ENCODE assay signal across 1 cellular context in genomic region chr3:15253023-15253697, GRCh38.
TF ChIP-seq lines count a peak whose summit lies in the region.

No MANE protein-coding gene starts in this region.

TF ChIP-seq in K562, 482 proteins besides CTCF, POLR2A, EP300 and RAD21 (continued from another document):
- TF ChIP-seq POU5F1 (IDR thresholded peaks at IDR 0.05; ENCODE audit: borderline replicate concordance, low read depth, low read length, partially characterized antibody) (no peak), ZNF589 (CRISPR knock-in tag; IDR thresholded peaks at IDR 0.05; ENCODE audit: low read depth) (no peak), ZBTB26 (CRISPR knock-in tag; IDR thresholded peaks at IDR 0.05) (no peak), CREB1 (IDR thresholded peaks at IDR 0.05) (no peak), CREB1 (CRISPR knock-in tag; IDR thresholded peaks at IDR 0.05) (no peak), SMARCA5 (IDR thresholded peaks at IDR 0.05) (no peak), PTTG1 (tag; IDR thresholded peaks at IDR 0.05; ENCODE audit: low read depth) (no peak), RBBP5 (IDR thresholded peaks at IDR 0.05; ENCODE audit: borderline replicate concordance, insufficient read depth, low read length, poor library complexity, severe bottlenecking) (no peak), PBX2 (CRISPR knock-in tag; IDR thresholded peaks at IDR 0.05; ENCODE audit: low read depth) (no peak), PBX2 (tag; conservative IDR thresholded peaks at IDR 0.05; ENCODE audit: low read depth) (0 out of 2 replicates have a peak, but pooled peaks have one; percentile 18), ZNF24 (IDR thresholded peaks at IDR 0.05) (no peak), FOXO4 (CRISPR knock-in tag; IDR thresholded peaks at IDR 0.05) (no peak), KAT7 (CRISPR knock-in tag; IDR thresholded peaks at IDR 0.05; ENCODE audit: borderline replicate concordance) (no peak), ZNF586 (CRISPR knock-in tag; conservative IDR thresholded peaks at IDR 0.05) (no peak), PATZ1 (CRISPR knock-in tag; IDR thresholded peaks at IDR 0.05; ENCODE audit: borderline replicate concordance) (0 out of 2 replicates have a peak, but pooled peaks have one; percentile 32), ZMIZ1 (IDR thresholded peaks at IDR 0.05; ENCODE audit: low read depth in 2 of 2, low read length in 2 of 2) (no peak), TAF9B (IDR thresholded peaks at IDR 0.05; ENCODE audit: partially characterized antibody) (no peak), ZNF134 (CRISPR knock-in tag; conservative IDR thresholded peaks at IDR 0.05) (no peak), SFPQ (IDR thresholded peaks at IDR 0.05; ENCODE audit: low read depth, low read length) (no peak), HDAC8 (tag; IDR thresholded peaks at IDR 0.05) (no peak), ARNT (IDR thresholded peaks at IDR 0.05) (no peak), ZNF592 (IDR thresholded peaks at IDR 0.05) (no peak), KLF6 (CRISPR knock-in tag; IDR thresholded peaks at IDR 0.05; ENCODE audit: borderline replicate concordance) (no peak), ZNF143 (CRISPR knock-in tag; IDR thresholded peaks at IDR 0.05) (no peak), GATAD2B (IDR thresholded peaks at IDR 0.05; ENCODE audit: borderline replicate concordance) (no peak), ASH1L (IDR thresholded peaks at IDR 0.05; ENCODE audit: borderline replicate concordance, low read depth, partially characterized antibody) (no peak), TCF3 (CRISPR knock-in tag; IDR thresholded peaks at IDR 0.05) (no peak), ZKSCAN1 (IDR thresholded peaks at IDR 0.05; ENCODE audit: low read depth, low read length) (no peak), SETDB1 (IDR thresholded peaks at IDR 0.05; ENCODE audit: low read length) (no peak), E2F1 (CRISPR knock-in tag; IDR thresholded peaks at IDR 0.05) (no peak), POLR3A (IDR thresholded peaks at IDR 0.05; ENCODE audit: borderline replicate concordance, extremely low read depth, insufficient read depth, insufficient read length) (no peak)
